1 cellular context compared by ENCODE assay signal in the genomic region with DNA sequence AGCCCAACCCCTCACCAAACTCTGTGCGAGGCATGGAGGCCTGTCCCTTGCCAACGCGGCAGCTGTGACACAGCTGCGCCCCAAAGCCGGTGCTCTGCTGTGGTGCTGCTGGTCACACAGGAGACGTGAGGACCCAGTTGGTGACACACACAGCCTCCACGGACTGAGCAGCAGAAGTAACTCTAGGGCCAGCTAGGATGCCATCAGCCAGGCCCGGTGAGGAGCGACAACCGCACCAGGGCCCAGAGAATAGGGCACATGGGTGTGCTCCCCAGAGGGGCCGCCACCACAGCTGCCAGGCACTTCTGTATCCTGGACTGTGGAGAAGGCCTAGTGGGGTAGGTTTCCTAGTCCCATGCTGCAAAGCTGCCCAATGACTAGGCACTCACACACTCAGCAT.
A peak's percentile ranks its signal among the peaks of the same experiment; 100 is the strongest.
TF ChIP-seq lines count a peak whose summit lies in the region.

No MANE protein-coding gene starts in this region.

TF ChIP-seq in HepG2, 621 proteins besides CTCF, POLR2A, EP300 and RAD21:
- TF ChIP-seq SCMH1 (CRISPR knock-in tag; IDR thresholded peaks at IDR 0.05; ENCODE audit: borderline replicate concordance) (no peak), AGO2 (optimal IDR thresholded peaks at IDR 0.05; ENCODE audit: low read depth, low read length) (peak; percentile 26), PPARG (CRISPR knock-in tag; conservative IDR thresholded peaks at IDR 0.05) (no peak), ZNF687 (CRISPR knock-in tag; IDR thresholded peaks at IDR 0.05) (peak; percentile 53; the same call in 1 of the 2 replicates), POLR2AphosphoS5 (IDR thresholded peaks at IDR 0.05; ENCODE audit: low read depth, low read length) (0 out of 2 replicates have a peak, but pooled peaks have one; percentile 19), ZBTB46 (CRISPR knock-in tag; IDR thresholded peaks at IDR 0.05; ENCODE audit: borderline replicate concordance) (0 out of 2 replicates have a peak, but pooled peaks have one; percentile 31)
TF ChIP-seq in HepG2: peak in this region for 4.
